Comparison of ENCODE assay signal across 8 cellular contexts in genomic region chr12:57127101-57127709, GRCh38. TPM values are rescaled to one million over a fixed set of nuclear protein-coding genes. Genes with fewer than 3 reads are reported as not detected.
A peak's percentile ranks its signal among the peaks of the same experiment; 100 is the strongest.
DNase-seq lines count a peak whose midpoint lies in the region; ATAC-seq and TF ChIP-seq lines count a peak whose summit lies in the region.

No MANE protein-coding gene starts in this region.

- H3K4me1 Mint-ChIP-seq in activated T-helper 2 cell treated with anti-CD3 and anti-CD28 coated beads, Interferon-gamma antibody, Interleukin-2, Interleukin-4, amounts not matched to agents 10 μg/mL and 5 μg/mL and 100 μg/mL, durations not matched to agents 14 hours and 24 hours and 36 hours (ENCODE audit: low read depth) = peaks cover 12% of the 10 kb centered on the region
- H3K4me1 Mint-ChIP-seq in osteocyte (ENCODE audit: unreplicated experiment) = peaks cover 41% of the 10 kb centered on the region

- H3K4me3 Mint-ChIP-seq in activated T-helper 2 cell treated with anti-CD3 and anti-CD28 coated beads, Interferon-gamma antibody, Interleukin-2, Interleukin-4, amounts not matched to agents 10 μg/mL and 5 μg/mL and 100 μg/mL, durations not matched to agents 14 hours and 24 hours and 36 hours (ENCODE audit: low read depth) = peak overlapping the region; percentile 78
- H3K4me3 Mint-ChIP-seq in osteocyte (ENCODE audit: unreplicated experiment) = peak overlapping the region; percentile 89

- DNase-seq in AG09319 (ENCODE audit: extremely low read depth, low read depth) (no peak), NOMO-1 (lab: John Stamatoyannopoulos, UW; ENCODE audit: unreplicated experiment in 2 of 2) (peak; percentile 38 to 47), germinal center (ENCODE audit: low spot score) (peak; percentile 36), osteocyte (ENCODE audit: extremely low spot score, unreplicated experiment) (no peak), amniotic stem cell (lab: John Stamatoyannopoulos, UW) (no peak), mesenteric fat pad (ENCODE audit: low spot score) (no peak)
- peak; percentile 61 for DNase-seq in activated T-helper 2 cell treated with anti-CD3 and anti-CD28 coated beads, Interferon-gamma antibody, Interleukin-2, Interleukin-4, amounts not matched to agents 10 μg/mL and 5 μg/mL and 100 μg/mL, durations not matched to agents 14 hours and 24 hours and 36 hours (ENCODE audit: low spot score)

- H3K27me3 Mint-ChIP-seq in activated T-helper 2 cell treated with anti-CD3 and anti-CD28 coated beads, Interferon-gamma antibody, Interleukin-2, Interleukin-4, amounts not matched to agents 10 μg/mL and 5 μg/mL and 100 μg/mL, durations not matched to agents 14 hours and 24 hours and 36 hours (ENCODE audit: low read depth) = peaks cover 43% of the 10 kb centered on the region
- H3K27me3 Mint-ChIP-seq in osteocyte (ENCODE audit: unreplicated experiment) = no peaks in the 10 kb centered on the region

- peak; percentile 28 for TF ChIP-seq CTCF in AG09319 (IDR thresholded peaks at IDR 0.05; ENCODE audit: low read depth, low read length)
- peak; percentile 39 for TF ChIP-seq CTCF in osteocyte (IDR thresholded peaks at IDR 0.05)

- H3K9me3 Mint-ChIP-seq in activated T-helper 2 cell treated with anti-CD3 and anti-CD28 coated beads, Interferon-gamma antibody, Interleukin-2, Interleukin-4, amounts not matched to agents 10 μg/mL and 5 μg/mL and 100 μg/mL, durations not matched to agents 14 hours and 24 hours and 36 hours = peaks cover 19% of the 10 kb centered on the region
- H3K9me3 Mint-ChIP-seq in osteocyte (ENCODE audit: unreplicated experiment) = no peaks in the 10 kb centered on the region

- intact Hi-C loops in activated T-helper 2 cell treated with anti-CD3 and anti-CD28 coated beads, Interferon-gamma antibody, Interleukin-2, Interleukin-4, amounts not matched to agents 10 μg/mL and 5 μg/mL and 100 μg/mL, durations not matched to agents 14 hours and 24 hours and 36 hours (cut with micrococcal nuclease) = loop anchor here (5.0 kb wide), 1 partner anchor 120 kb away; the partner anchor contains the start of gene ZBTB39

- H3K27ac Mint-ChIP-seq in activated T-helper 2 cell treated with anti-CD3 and anti-CD28 coated beads, Interferon-gamma antibody, Interleukin-2, Interleukin-4, amounts not matched to agents 10 μg/mL and 5 μg/mL and 100 μg/mL, durations not matched to agents 14 hours and 24 hours and 36 hours = no peak overlapping the region
- H3K27ac Mint-ChIP-seq in osteocyte (ENCODE audit: unreplicated experiment) = peak overlapping the region; percentile 82

- H3K36me3 Mint-ChIP-seq in activated T-helper 2 cell treated with anti-CD3 and anti-CD28 coated beads, Interferon-gamma antibody, Interleukin-2, Interleukin-4, amounts not matched to agents 10 μg/mL and 5 μg/mL and 100 μg/mL, durations not matched to agents 14 hours and 24 hours and 36 hours (ENCODE audit: low read depth) = peaks cover 3% of the 10 kb centered on the region
- H3K36me3 Mint-ChIP-seq in osteocyte (ENCODE audit: unreplicated experiment) = peaks cover 4% of the 10 kb centered on the region

- peak; percentile 36 for ATAC-seq in GM21786 (IDR thresholded peaks at IDR 0.05; ENCODE audit: unreplicated experiment)

RNA-seq across cellular contexts. Expression of gene LRP1, which starts 1.1 kb away (rescaled TPM):
- total RNA-seq in activated T-helper 2 cell treated with anti-CD3 and anti-CD28 coated beads, Interferon-gamma antibody, Interleukin-2, Interleukin-4, amounts not matched to agents 10 μg/mL and 5 μg/mL and 100 μg/mL, durations not matched to agents 14 hours and 24 hours and 36 hours = 1.8 and 2.1 TPM in 2 replicates
- total RNA-seq in osteocyte = 591 and 603 TPM in 2 replicates
- 954 TPM for total RNA-seq in mesenteric fat pad

RNA-seq across cellular contexts. Expression of gene STAT6, which starts 16.0 kb away (rescaled TPM):
- 333 and 341 TPM in 2 replicates for total RNA-seq in activated T-helper 2 cell treated with anti-CD3 and anti-CD28 coated beads, Interferon-gamma antibody, Interleukin-2, Interleukin-4, amounts not matched to agents 10 μg/mL and 5 μg/mL and 100 μg/mL, durations not matched to agents 14 hours and 24 hours and 36 hours
- total RNA-seq in osteocyte (154 and 161 TPM in 2 replicates), mesenteric fat pad (164 TPM)

RNA-seq across cellular contexts. Expression of gene LRP1-AS, which starts 20.2 kb away (rescaled TPM):
- total RNA-seq in activated T-helper 2 cell treated with anti-CD3 and anti-CD28 coated beads, Interferon-gamma antibody, Interleukin-2, Interleukin-4, amounts not matched to agents 10 μg/mL and 5 μg/mL and 100 μg/mL, durations not matched to agents 14 hours and 24 hours and 36 hours = not detected in 2 replicates
- total RNA-seq in osteocyte = not detected in 2 replicates
- total RNA-seq in mesenteric fat pad = not detected

RNA-seq across cellular contexts. Expression of gene NAB2, which starts 38.3 kb away (rescaled TPM):
- 72.8 and 74.7 TPM in 2 replicates for total RNA-seq in activated T-helper 2 cell treated with anti-CD3 and anti-CD28 coated beads, Interferon-gamma antibody, Interleukin-2, Interleukin-4, amounts not matched to agents 10 μg/mL and 5 μg/mL and 100 μg/mL, durations not matched to agents 14 hours and 24 hours and 36 hours
- total RNA-seq in osteocyte (41.9 and 42.8 TPM in 2 replicates), mesenteric fat pad (22.1 TPM)

RNA-seq across cellular contexts. Expression of gene NEMP1, which starts 48.6 kb away (rescaled TPM):
- 79.8 and 86.7 TPM in 2 replicates for total RNA-seq in activated T-helper 2 cell treated with anti-CD3 and anti-CD28 coated beads, Interferon-gamma antibody, Interleukin-2, Interleukin-4, amounts not matched to agents 10 μg/mL and 5 μg/mL and 100 μg/mL, durations not matched to agents 14 hours and 24 hours and 36 hours
- 12.1 and 14.5 TPM in 2 replicates for total RNA-seq in osteocyte
- 8.6 TPM for total RNA-seq in mesenteric fat pad

Comparison
In these comparisons a context has a peak if more than half of its experiments do, and no peak if none do; other contexts are left out.
1. DNase-seq: peak in NOMO-1 (2 of 2), activated T-helper 2 cell treated with anti-CD3 and anti-CD28 coated beads, Interferon-gamma antibody, Interleukin-2, Interleukin-4, amounts not matched to agents 10 μg/mL and 5 μg/mL and 100 μg/mL, durations not matched to agents 14 hours and 24 hours and 36 hours (single experiment) and germinal center (single experiment); none in AG09319 (single experiment), osteocyte (single experiment), amniotic stem cell (single experiment) and mesenteric fat pad (single experiment).
2. RNA of gene LRP1, which starts 1.1 kb away (total RNA-seq): 954 TPM in mesenteric fat pad (single experiment) and 591 to 603 TPM in osteocyte; 1.8 to 2.1 TPM in activated T-helper 2 cell treated with anti-CD3 and anti-CD28 coated beads, Interferon-gamma antibody, Interleukin-2, Interleukin-4, amounts not matched to agents 10 μg/mL and 5 μg/mL and 100 μg/mL, durations not matched to agents 14 hours and 24 hours and 36 hours; every median in the first group is over 100 times any median in the second.